1 cellular context compared by ENCODE assay signal in genomic region chr20:49675368-49676151, GRCh38.
A peak's percentile ranks its signal among the peaks of the same experiment; 100 is the strongest.
TF ChIP-seq lines count a peak whose summit lies in the region.

No MANE protein-coding gene starts in this region.

TF ChIP-seq in HepG2, 621 proteins besides CTCF, POLR2A, EP300 and RAD21 (continued from another document and continues in another):
- TF ChIP-seq CEBPZ (IDR thresholded peaks at IDR 0.05; ENCODE audit: low read length) = no peak
- peak; percentile 67 for TF ChIP-seq CREM (IDR thresholded peaks at IDR 0.05)
- no peak for TF ChIP-seq CREM (CRISPR knock-in tag; IDR thresholded peaks at IDR 0.05)
- TF ChIP-seq, protein P1, sequence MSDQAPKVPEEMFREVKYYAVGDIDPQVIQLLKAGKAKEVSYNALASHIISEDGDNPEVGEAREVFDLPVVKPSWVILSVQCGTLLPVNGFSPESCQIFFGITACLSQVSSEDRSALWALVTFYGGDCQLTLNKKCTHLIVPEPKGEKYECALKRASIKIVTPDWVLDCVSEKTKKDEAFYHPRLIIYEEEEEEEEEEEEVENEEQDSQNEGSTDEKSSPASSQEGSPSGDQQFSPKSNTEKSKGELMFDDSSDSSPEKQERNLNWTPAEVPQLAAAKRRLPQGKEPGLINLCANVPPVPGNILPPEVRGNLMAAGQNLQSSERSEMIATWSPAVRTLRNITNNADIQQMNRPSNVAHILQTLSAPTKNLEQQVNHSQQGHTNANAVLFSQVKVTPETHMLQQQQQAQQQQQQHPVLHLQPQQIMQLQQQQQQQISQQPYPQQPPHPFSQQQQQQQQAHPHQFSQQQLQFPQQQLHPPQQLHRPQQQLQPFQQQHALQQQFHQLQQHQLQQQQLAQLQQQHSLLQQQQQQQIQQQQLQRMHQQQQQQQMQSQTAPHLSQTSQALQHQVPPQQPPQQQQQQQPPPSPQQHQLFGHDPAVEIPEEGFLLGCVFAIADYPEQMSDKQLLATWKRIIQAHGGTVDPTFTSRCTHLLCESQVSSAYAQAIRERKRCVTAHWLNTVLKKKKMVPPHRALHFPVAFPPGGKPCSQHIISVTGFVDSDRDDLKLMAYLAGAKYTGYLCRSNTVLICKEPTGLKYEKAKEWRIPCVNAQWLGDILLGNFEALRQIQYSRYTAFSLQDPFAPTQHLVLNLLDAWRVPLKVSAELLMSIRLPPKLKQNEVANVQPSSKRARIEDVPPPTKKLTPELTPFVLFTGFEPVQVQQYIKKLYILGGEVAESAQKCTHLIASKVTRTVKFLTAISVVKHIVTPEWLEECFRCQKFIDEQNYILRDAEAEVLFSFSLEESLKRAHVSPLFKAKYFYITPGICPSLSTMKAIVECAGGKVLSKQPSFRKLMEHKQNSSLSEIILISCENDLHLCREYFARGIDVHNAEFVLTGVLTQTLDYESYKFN (CRISPR knock-in tag; conservative IDR thresholded peaks at IDR 0.05) = peak; percentile 89
- TF ChIP-seq SETDB1 (CRISPR knock-in tag; IDR thresholded peaks at IDR 0.05; ENCODE audit: borderline replicate concordance) = 0 out of 2 replicates have a peak, but pooled peaks have one; percentile 30
- TF ChIP-seq KLF12 (CRISPR knock-in tag; IDR thresholded peaks at IDR 0.05; ENCODE audit: borderline replicate concordance) = no peak
- TF ChIP-seq NR2F6 (IDR thresholded peaks at IDR 0.05) = peak; percentile 56
- TF ChIP-seq NR2F6 (CRISPR knock-in tag; IDR thresholded peaks at IDR 0.05) = peak; percentile 25; the same call in 1 of the 2 replicates
- TF ChIP-seq ZNF83 (CRISPR knock-in tag; IDR thresholded peaks at IDR 0.05; ENCODE audit: borderline replicate concordance) = no peak
- TF ChIP-seq ZNF354B (CRISPR knock-in tag; IDR thresholded peaks at IDR 0.05) = no peak
- no peak for TF ChIP-seq ZFP37 (CRISPR knock-in tag; IDR thresholded peaks at IDR 0.05; ENCODE audit: borderline replicate concordance)
- TF ChIP-seq ZNF496 (CRISPR knock-in tag; IDR thresholded peaks at IDR 0.05; ENCODE audit: insufficient replicate concordance) = no peak
- TF ChIP-seq ZBTB38 (CRISPR knock-in tag; IDR thresholded peaks at IDR 0.05) = no peak
- TF ChIP-seq, protein P2, sequence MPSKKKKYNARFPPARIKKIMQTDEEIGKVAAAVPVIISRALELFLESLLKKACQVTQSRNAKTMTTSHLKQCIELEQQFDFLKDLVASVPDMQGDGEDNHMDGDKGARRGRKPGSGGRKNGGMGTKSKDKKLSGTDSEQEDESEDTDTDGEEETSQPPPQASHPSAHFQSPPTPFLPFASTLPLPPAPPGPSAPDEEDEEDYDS (CRISPR knock-in tag; IDR thresholded peaks at IDR 0.05) = peak; percentile 45; the same call in 1 of the 2 replicates
- no peak for TF ChIP-seq CBX2 (IDR thresholded peaks at IDR 0.05; ENCODE audit: low read depth, low read length)
- no peak for TF ChIP-seq CBX2 (CRISPR knock-in tag; IDR thresholded peaks at IDR 0.05; ENCODE audit: low read depth)
- no peak for TF ChIP-seq ZFP82 (CRISPR knock-in tag; IDR thresholded peaks at IDR 0.05; ENCODE audit: borderline replicate concordance)
- TF ChIP-seq, protein P3, sequence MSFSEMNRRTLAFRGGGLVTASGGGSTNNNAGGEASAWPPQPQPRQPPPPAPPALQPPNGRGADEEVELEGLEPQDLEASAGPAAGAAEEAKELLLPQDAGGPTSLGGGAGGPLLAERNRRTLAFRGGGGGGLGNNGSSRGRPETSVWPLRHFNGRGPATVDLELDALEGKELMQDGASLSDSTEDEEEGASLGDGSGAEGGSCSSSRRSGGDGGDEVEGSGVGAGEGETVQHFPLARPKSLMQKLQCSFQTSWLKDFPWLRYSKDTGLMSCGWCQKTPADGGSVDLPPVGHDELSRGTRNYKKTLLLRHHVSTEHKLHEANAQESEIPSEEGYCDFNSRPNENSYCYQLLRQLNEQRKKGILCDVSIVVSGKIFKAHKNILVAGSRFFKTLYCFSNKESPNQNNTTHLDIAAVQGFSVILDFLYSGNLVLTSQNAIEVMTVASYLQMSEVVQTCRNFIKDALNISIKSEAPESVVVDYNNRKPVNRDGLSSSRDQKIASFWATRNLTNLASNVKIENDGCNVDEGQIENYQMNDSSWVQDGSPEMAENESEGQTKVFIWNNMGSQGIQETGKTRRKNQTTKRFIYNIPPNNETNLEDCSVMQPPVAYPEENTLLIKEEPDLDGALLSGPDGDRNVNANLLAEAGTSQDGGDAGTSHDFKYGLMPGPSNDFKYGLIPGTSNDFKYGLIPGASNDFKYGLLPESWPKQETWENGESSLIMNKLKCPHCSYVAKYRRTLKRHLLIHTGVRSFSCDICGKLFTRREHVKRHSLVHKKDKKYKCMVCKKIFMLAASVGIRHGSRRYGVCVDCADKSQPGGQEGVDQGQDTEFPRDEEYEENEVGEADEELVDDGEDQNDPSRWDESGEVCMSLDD (CRISPR knock-in tag; IDR thresholded peaks at IDR 0.05; ENCODE audit: borderline replicate concordance) = no peak
- peak; percentile 80 for TF ChIP-seq HNF4A (CRISPR knock-in tag; IDR thresholded peaks at IDR 0.05)
- peak; percentile 87 for TF ChIP-seq ASH2L (IDR thresholded peaks at IDR 0.05; ENCODE audit: insufficient read length, low read depth, low read length)
- no peak for TF ChIP-seq ZNF790 (CRISPR knock-in tag; IDR thresholded peaks at IDR 0.05; ENCODE audit: borderline replicate concordance)
- no peak for TF ChIP-seq FOXP1 (IDR thresholded peaks at IDR 0.05)
- TF ChIP-seq FOXP1 (CRISPR knock-in tag; IDR thresholded peaks at IDR 0.05) = peak; percentile 46; the same call in 1 of the 2 replicates
- peak; percentile 78 for TF ChIP-seq GATAD2A (CRISPR knock-in tag; IDR thresholded peaks at IDR 0.05)
- 0 out of 2 replicates have a peak, but pooled peaks have one; percentile 56 for TF ChIP-seq ZNF142 (CRISPR knock-in tag; IDR thresholded peaks at IDR 0.05)
- no peak for TF ChIP-seq ATM (IDR thresholded peaks at IDR 0.05; ENCODE audit: borderline replicate concordance)
- TF ChIP-seq SYNCRIP (IDR thresholded peaks at IDR 0.05; ENCODE audit: insufficient read depth, low read depth, low read length) = no peak
- TF ChIP-seq RELA (CRISPR knock-in tag; IDR thresholded peaks at IDR 0.05) = no peak
- TF ChIP-seq ZNF644 (CRISPR knock-in tag; IDR thresholded peaks at IDR 0.05; ENCODE audit: low read depth) = 0 out of 2 replicates have a peak, but pooled peaks have one; percentile 36
- no peak for TF ChIP-seq AHR (CRISPR knock-in tag; IDR thresholded peaks at IDR 0.05)
- peak; percentile 56; the same call in 1 of the 2 replicates for TF ChIP-seq HMG20A (CRISPR knock-in tag; IDR thresholded peaks at IDR 0.05; ENCODE audit: borderline replicate concordance)
- no peak for TF ChIP-seq PHF8 (CRISPR knock-in tag; IDR thresholded peaks at IDR 0.05)
- TF ChIP-seq PAWR (CRISPR knock-in tag; IDR thresholded peaks at IDR 0.05; ENCODE audit: borderline replicate concordance) = no peak
- TF ChIP-seq ZNF672 (CRISPR knock-in tag; IDR thresholded peaks at IDR 0.05) = no peak
- TF ChIP-seq DPF2 (CRISPR knock-in tag; IDR thresholded peaks at IDR 0.05; ENCODE audit: borderline replicate concordance, low read depth) = peak; percentile 70
- 0 out of 2 replicates have a peak, but pooled peaks have one; percentile 69 for TF ChIP-seq ZNF772 (CRISPR knock-in tag; IDR thresholded peaks at IDR 0.05)
- TF ChIP-seq SALL1 (CRISPR knock-in tag; IDR thresholded peaks at IDR 0.05) = peak; percentile 64
- TF ChIP-seq ZNF879 (CRISPR knock-in tag; IDR thresholded peaks at IDR 0.05) = no peak
- TF ChIP-seq HCFC1 (IDR thresholded peaks at IDR 0.05; ENCODE audit: low read depth, low read length) = no peak
- no peak for TF ChIP-seq SAFB2 (CRISPR knock-in tag; IDR thresholded peaks at IDR 0.05; ENCODE audit: borderline replicate concordance, low read depth)
- no peak for TF ChIP-seq ZNF777 (CRISPR knock-in tag; IDR thresholded peaks at IDR 0.05)
- TF ChIP-seq ARHGAP35 (CRISPR knock-in tag; IDR thresholded peaks at IDR 0.05; ENCODE audit: borderline replicate concordance) = no peak
- TF ChIP-seq, protein P4, sequence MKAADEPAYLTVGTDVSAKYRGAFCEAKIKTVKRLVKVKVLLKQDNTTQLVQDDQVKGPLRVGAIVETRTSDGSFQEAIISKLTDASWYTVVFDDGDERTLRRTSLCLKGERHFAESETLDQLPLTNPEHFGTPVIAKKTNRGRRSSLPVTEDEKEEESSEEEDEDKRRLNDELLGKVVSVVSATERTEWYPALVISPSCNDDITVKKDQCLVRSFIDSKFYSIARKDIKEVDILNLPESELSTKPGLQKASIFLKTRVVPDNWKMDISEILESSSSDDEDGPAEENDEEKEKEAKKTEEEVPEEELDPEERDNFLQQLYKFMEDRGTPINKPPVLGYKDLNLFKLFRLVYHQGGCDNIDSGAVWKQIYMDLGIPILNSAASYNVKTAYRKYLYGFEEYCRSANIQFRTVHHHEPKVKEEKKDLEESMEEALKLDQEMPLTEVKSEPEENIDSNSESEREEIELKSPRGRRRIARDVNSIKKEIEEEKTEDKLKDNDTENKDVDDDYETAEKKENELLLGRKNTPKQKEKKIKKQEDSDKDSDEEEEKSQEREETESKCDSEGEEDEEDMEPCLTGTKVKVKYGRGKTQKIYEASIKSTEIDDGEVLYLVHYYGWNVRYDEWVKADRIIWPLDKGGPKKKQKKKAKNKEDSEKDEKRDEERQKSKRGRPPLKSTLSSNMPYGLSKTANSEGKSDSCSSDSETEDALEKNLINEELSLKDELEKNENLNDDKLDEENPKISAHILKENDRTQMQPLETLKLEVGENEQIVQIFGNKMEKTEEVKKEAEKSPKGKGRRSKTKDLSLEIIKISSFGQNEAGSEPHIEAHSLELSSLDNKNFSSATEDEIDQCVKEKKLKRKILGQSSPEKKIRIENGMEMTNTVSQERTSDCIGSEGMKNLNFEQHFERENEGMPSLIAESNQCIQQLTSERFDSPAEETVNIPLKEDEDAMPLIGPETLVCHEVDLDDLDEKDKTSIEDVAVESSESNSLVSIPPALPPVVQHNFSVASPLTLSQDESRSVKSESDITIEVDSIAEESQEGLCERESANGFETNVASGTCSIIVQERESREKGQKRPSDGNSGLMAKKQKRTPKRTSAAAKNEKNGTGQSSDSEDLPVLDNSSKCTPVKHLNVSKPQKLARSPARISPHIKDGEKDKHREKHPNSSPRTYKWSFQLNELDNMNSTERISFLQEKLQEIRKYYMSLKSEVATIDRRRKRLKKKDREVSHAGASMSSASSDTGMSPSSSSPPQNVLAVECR (CRISPR knock-in tag; IDR thresholded peaks at IDR 0.05; ENCODE audit: borderline replicate concordance) = peak; percentile 25; the same call in 1 of the 2 replicates
- TF ChIP-seq THAP11 (CRISPR knock-in tag; IDR thresholded peaks at IDR 0.05) = peak; percentile 18; the same call in 1 of the 2 replicates
- no peak for TF ChIP-seq NAIF1 (CRISPR knock-in tag; IDR thresholded peaks at IDR 0.05; ENCODE audit: borderline replicate concordance)
- 0 out of 2 replicates have a peak, but pooled peaks have one; percentile 48 for TF ChIP-seq SNAPC2 (CRISPR knock-in tag; IDR thresholded peaks at IDR 0.05)
- no peak for TF ChIP-seq DNMT3B (CRISPR knock-in tag; conservative IDR thresholded peaks at IDR 0.05)
- no peak for TF ChIP-seq ZFP62 (CRISPR knock-in tag; IDR thresholded peaks at IDR 0.05)
- TF ChIP-seq ADNP (CRISPR knock-in tag; IDR thresholded peaks at IDR 0.05) = no peak
